29 cellular contexts compared by ENCODE assay signal in genomic region chr9:3516667-3517330, GRCh38. TPM values are rescaled to one million over a fixed set of nuclear protein-coding genes. Genes with fewer than 3 reads are reported as not detected.
DNase-seq lines count a peak whose midpoint lies in the region; ATAC-seq and TF ChIP-seq lines count a peak whose summit lies in the region.
"Had no signal": no experiment of that assay in that cellular context is flagged by ENCODE, and none has a peak within 500 bp of the region (broad histone marks: within the 10 kb centered on the region; RNA-seq: fewer than 3 reads in every experiment).

No MANE protein-coding gene starts in this region.

- H3K4me1 ChIP-seq in A673 (ENCODE audit: insufficient read depth, low read length, poor library complexity, severe bottlenecking): peaks cover 60% of the 10 kb centered on the region
- peaks cover 12% of the 10 kb centered on the region for H3K4me1 ChIP-seq in prostate gland (replicated peaks)
- H3K4me1 ChIP-seq in Caco-2: 0 out of 2 replicates have a peak, but pooled peaks cover under 1% of the 10 kb centered on the region
- H3K4me1 ChIP-seq: breast epithelium, colonic mucosa, SJCRH30, testis, uterus had no signal

- H3K27ac Mint-ChIP-seq in Caco-2 (ENCODE audit: unreplicated experiment): no peak overlapping the region
- H3K27ac Mint-ChIP-seq: activated T-helper 17 cell treated with anti-CD3 and anti-CD28 coated beads, Interleukin-2, amount 50 U/mL, for 72 hours; CD8-positive, alpha-beta T cell; mesothelial cell of epicardium had no signal

- no peaks in the 10 kb centered on the region for H3K9me3 ChIP-seq in A673 (ENCODE audit: low read depth, low read length, poor library complexity, severe bottlenecking)
- no peaks in the 10 kb centered on the region for H3K9me3 ChIP-seq in prostate gland
- H3K9me3 ChIP-seq in Caco-2: no peaks in the 10 kb centered on the region
- H3K9me3 ChIP-seq: BE2C, breast epithelium, colonic mucosa, heart right ventricle, SJCRH30, testis, uterus had no signal

- TF ChIP-seq CTCF in A673 (conservative IDR thresholded peaks at IDR 0.05; ENCODE audit: low read depth, low read length) (no peak), prostate gland (IDR thresholded peaks at IDR 0.05) (no peak), Caco-2 (IDR thresholded peaks at IDR 0.05; ENCODE audit: insufficient read depth in 1 of 2, low read depth in 1 of 2, low read length in 1 of 2, severe bottlenecking in 1 of 2, unreplicated experiment in 1 of 2) (no peak)

- CTCF ChIA-PET in A673 (lab: Charles Lee) (no interaction called here), Caco-2 (lab: Charles Lee) (no interaction called here)

- H3K4me3 ChIP-seq in A673 (ENCODE audit: low read depth, low read length, poor library complexity, severe bottlenecking) (no peak overlapping the region), prostate gland (no peak overlapping the region), Caco-2 (ENCODE audit: low read depth, low read length) (no peak overlapping the region)
- H3K4me3 ChIP-seq: breast epithelium, colonic mucosa, heart right ventricle, SJCRH30, skin epidermis, testis, uterus had no signal

- BruUV-seq in A673 (replicated peaks; lab: Mats Ljungman, UMichigan) (no TSS peak), Caco-2 (replicated peaks; lab: Mats Ljungman, UMichigan) (no TSS peak)

- H3K27me3 Mint-ChIP-seq in Caco-2 (ENCODE audit: insufficient read depth, unreplicated experiment): no peaks in the 10 kb centered on the region
- H3K27me3 Mint-ChIP-seq: activated naive CD8-positive, alpha-beta T cell; activated T-helper 17 cell treated with anti-CD3 and anti-CD28 coated beads, Interleukin-2, amount 50 U/mL, for 72 hours; naive B cell had no signal

- H3K36me3 ChIP-seq in A673 (ENCODE audit: insufficient read depth, low read length, poor library complexity, severe bottlenecking) (no peaks in the 10 kb centered on the region), prostate gland (no peaks in the 10 kb centered on the region), Caco-2 (ENCODE audit: control insufficient read depth, insufficient read depth, low read length) (no peaks in the 10 kb centered on the region)
- H3K36me3 ChIP-seq: BE2C, breast epithelium, colonic mucosa, heart right ventricle, SJCRH30, uterus, WERI-Rb-1 had no signal

- POLR2A ChIA-PET in A673 (lab: Charles Lee; ENCODE audit: low non-redundant PET): no interaction called here
- POLR2A ChIA-PET in Caco-2 (lab: Charles Lee): no interaction called here

- H3K4me1 Mint-ChIP-seq in Caco-2 (ENCODE audit: low read depth, unreplicated experiment): peaks cover 7% of the 10 kb centered on the region

- DNase-seq in A673 (ENCODE audit: low spot score): peak; percentile 52
- peak; percentile 88 to 90 for DNase-seq in NCI-H446 (lab: John Stamatoyannopoulos, UW)
- DNase-seq in prostate gland (ENCODE audit: low spot score): no peak
- no peak for DNase-seq in Caco-2
- no peak for DNase-seq in NK-92 (lab: John Stamatoyannopoulos, UW; ENCODE audit: unreplicated experiment)
- DNase-seq: activated CD4-positive, alpha-beta T cell treated with anti-CD3 and anti-CD28 coated beads for 4 hours; BE2C; CD8-positive, alpha-beta T cell; colonic mucosa; effector memory CD4-positive, alpha-beta T cell; heart right ventricle; Kasumi-1; naive B cell; NCI-H1417 treated with DMSO at 0.1 percent for 48 hours; NCI-H2081 treated with DMSO at 0.1 percent for 48 hours; SJCRH30; stimulated activated naive CD4-positive, alpha-beta T cell treated with Interleukin-2 at 50 U/mL for 16 hours; T-helper 9 cell; testis; uterus; WERI-Rb-1 had no signal

- H3K27me3 ChIP-seq in A673 (replicated peaks; ENCODE audit: insufficient read depth, low read depth, low read length, poor library complexity): no peaks in the 10 kb centered on the region
- no peaks in the 10 kb centered on the region for H3K27me3 ChIP-seq in prostate gland (replicated peaks; ENCODE audit: insufficient read depth)
- H3K27me3 ChIP-seq in Caco-2 (replicated peaks; ENCODE audit: control insufficient read depth, insufficient read depth, low read length): no peaks in the 10 kb centered on the region
- H3K27me3 ChIP-seq: BE2C, breast epithelium, colonic mucosa, heart right ventricle, SJCRH30, testis, uterus had no signal

- ATAC-seq in GM21528 (IDR thresholded peaks at IDR 0.05; ENCODE audit: low FRiP score, unreplicated experiment) (no peak), GM21423 (IDR thresholded peaks at IDR 0.05; ENCODE audit: unreplicated experiment) (no peak)
- ATAC-seq: activated T-helper 17 cell treated with anti-CD3 and anti-CD28 coated beads, Interleukin-2, amount 50 U/mL, for 72 hours; CD8-positive, alpha-beta T cell had no signal

- no peaks in the 10 kb centered on the region for H3K9me3 Mint-ChIP-seq in Caco-2 (ENCODE audit: unreplicated experiment)
- H3K9me3 Mint-ChIP-seq: activated T-helper 17 cell treated with anti-CD3 and anti-CD28 coated beads, Interleukin-2, amount 50 U/mL, for 72 hours; CD8-positive, alpha-beta T cell; mesothelial cell of epicardium; naive B cell had no signal

- intact Hi-C loops in A673 (cut with micrococcal nuclease; ENCODE audit: unreplicated experiment) (no loop called here), prostate gland (cut with DNase I) (no loop called here), Caco-2 (cut with micrococcal nuclease; ENCODE audit: unreplicated experiment) (no loop called here)

- no peak overlapping the region for H3K4me3 Mint-ChIP-seq in Caco-2 (ENCODE audit: unreplicated experiment)
- H3K4me3 Mint-ChIP-seq: activated naive CD8-positive, alpha-beta T cell; activated T-helper 17 cell treated with anti-CD3 and anti-CD28 coated beads, Interleukin-2, amount 50 U/mL, for 72 hours; CD8-positive, alpha-beta T cell; mesothelial cell of epicardium; naive B cell had no signal

- H3K36me3 Mint-ChIP-seq in Caco-2 (ENCODE audit: insufficient read depth, unreplicated experiment): no peaks in the 10 kb centered on the region
- H3K36me3 Mint-ChIP-seq: naive B cell had no signal

- WGBS in prostate gland: 84% methylated on average over 4 of the region's 4 CpGs

- H3K27ac ChIP-seq in A673 (ENCODE audit: low read depth, low read length, poor library complexity, severe bottlenecking) (no peak overlapping the region), cingulate gyrus (ENCODE audit: low read depth, low read length) (peak overlapping the region; percentile 24), prostate gland (peak overlapping the region; percentile 44 to 59)
- H3K27ac ChIP-seq: breast epithelium, colonic mucosa, heart right ventricle, SJCRH30, testis, uterus, WERI-Rb-1 had no signal

- no peak for TF ChIP-seq POLR2A in prostate gland (IDR thresholded peaks at IDR 0.05)

RNA-seq across cellular contexts. Expression of gene RFX3, which starts 9.0 kb away (rescaled TPM):
- total RNA-seq in A673 (2021) (7.4 and 11.6 TPM in 2 replicates), prostate gland (10 to 100 TPM; 10.9 to 15.5 TPM), Caco-2 (2022) (4.2 and 4.5 TPM in 2 replicates)

Comparison
In these comparisons a context has a peak if more than half of its experiments do, and no peak if none do; other contexts are left out.
1. DNase-seq: peak in A673 (single experiment) and NCI-H446 (2 of 2); none in prostate gland (single experiment), Caco-2 (0 of 2) and NK-92 (single experiment).